In the genomic region with DNA sequence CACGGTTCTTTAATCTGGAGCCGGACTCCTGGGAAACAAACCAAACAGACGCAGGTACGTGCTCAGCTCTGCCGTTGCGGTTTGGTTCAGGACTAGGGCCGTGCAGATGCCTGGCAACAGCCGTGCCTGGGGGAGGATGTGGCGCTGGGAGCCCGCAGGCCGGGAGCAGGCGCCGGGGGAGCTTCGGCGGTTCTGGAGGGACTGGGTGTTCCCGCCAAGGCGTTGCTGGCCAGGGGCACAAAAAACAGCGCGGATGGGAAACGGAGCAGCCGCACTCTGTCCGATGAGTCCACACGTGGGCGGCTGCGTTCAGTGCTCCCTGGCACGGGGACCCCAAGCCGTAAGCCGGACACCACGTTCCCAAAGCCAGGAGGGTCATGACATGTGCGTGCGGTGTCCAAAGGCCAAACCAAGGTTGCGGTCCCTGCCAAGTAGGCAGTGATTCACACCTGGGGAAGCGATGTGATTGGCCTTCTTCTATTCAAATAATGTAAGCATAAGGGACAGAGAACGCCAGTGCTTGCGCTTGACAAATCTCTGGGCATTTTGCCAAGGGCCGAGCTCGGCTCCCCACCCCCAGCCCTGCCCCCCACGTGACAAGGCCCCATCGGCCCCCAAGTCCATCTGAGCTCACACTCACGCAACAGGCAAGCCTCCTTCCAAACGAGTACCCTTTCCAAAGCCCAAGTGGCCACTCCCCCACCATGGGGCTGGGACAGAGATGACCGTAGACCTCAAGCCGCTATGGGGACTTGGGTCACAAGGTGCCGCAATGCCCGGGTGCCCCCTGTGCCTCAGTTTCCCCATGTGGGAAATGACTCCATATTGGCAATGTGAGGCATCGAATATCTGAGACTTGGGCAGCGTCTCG, we compare ENCODE assay signal across 11 cellular contexts. TPM values are rescaled to one million over a fixed set of nuclear protein-coding genes. Genes with fewer than 3 reads are reported as not detected.
DNase-seq lines count a peak whose midpoint lies in the region; ATAC-seq and TF ChIP-seq lines count a peak whose summit lies in the region.
"Had no signal": no experiment of that assay in that cellular context is flagged by ENCODE, and none has a peak within 500 bp of the region (broad histone marks: within the 10 kb centered on the region; RNA-seq: fewer than 3 reads in every experiment).

No MANE protein-coding gene starts in this region.

- no peaks in the 10 kb centered on the region for H3K27me3 ChIP-seq in testis
- H3K27me3 ChIP-seq in brain microvascular endothelial cell (replicated peaks), result peaks cover 55% of the 10 kb centered on the region

- 63 to 71% methylated on average over 38 to 48 of the region's 48 CpGs for WGBS in testis, 2 donors

- no peak overlapping the region for H3K27ac ChIP-seq in testis
- no peak overlapping the region for H3K27ac ChIP-seq in brain microvascular endothelial cell
- H3K27ac ChIP-seq: KMS-11, neutrophil had no signal

- DNase-seq in NCI-H345 (lab: John Stamatoyannopoulos, UW), result peak; percentile 44
- no peak for DNase-seq in NCI-H345 treated with DMSO at 0.1 percent for 48 hours (lab: John Stamatoyannopoulos, UW; ENCODE audit: unreplicated experiment)
- peak; percentile 20 for DNase-seq in OCI-M1 (lab: John Stamatoyannopoulos, UW)
- peak; percentile 66 for DNase-seq in left cardiac atrium
- peak; percentile 51 for DNase-seq in testis
- no peak for DNase-seq in putamen (ENCODE audit: low spot score)
- DNase-seq in NOMO-1 treated with dmso at 0.1 percent for 144 hours (lab: John Stamatoyannopoulos, UW; ENCODE audit: unreplicated experiment), result no peak
- DNase-seq in brain microvascular endothelial cell, result no peak
- DNase-seq: activated CD4-positive, alpha-beta T cell treated with anti-CD3 and anti-CD28 coated beads, Interleukin-2, amount 50 U/mL, for 4 hours had no signal

- ATAC-seq in left cardiac atrium, result peak in 1 of 2 donors; percentile 39

- no peaks in the 10 kb centered on the region for H3K9me3 ChIP-seq in testis
- H3K9me3 ChIP-seq: neutrophil had no signal

- H3K4me3 ChIP-seq in testis, result no peak overlapping the region
- no peak overlapping the region for H3K4me3 ChIP-seq in brain microvascular endothelial cell (ENCODE audit: low read depth, low read length)

- TF ChIP-seq CTCF in testis (IDR thresholded peaks at IDR 0.05) (no peak), brain microvascular endothelial cell (IDR thresholded peaks at IDR 0.05; ENCODE audit: low read depth, low read length, missing control alignments) (no peak)

- no peaks in the 10 kb centered on the region for H3K36me3 ChIP-seq in testis (ENCODE audit: low read depth, missing control alignments)
- H3K36me3 ChIP-seq in brain microvascular endothelial cell (replicated peaks), result no peaks in the 10 kb centered on the region
- H3K36me3 ChIP-seq: neutrophil had no signal

- intact Hi-C loops in left cardiac atrium (cut with DNase I), result no loop called here
- intact Hi-C loops in testis (cut with DNase I; ENCODE audit: low total_unique reads), result no loop called here

- no peak for TF ChIP-seq POLR2A in testis (IDR thresholded peaks at IDR 0.05)

- in situ Hi-C loops in brain microvascular endothelial cell (cut with HindIII; ENCODE audit: low pct_ligation_motif_present, low sequenced_read_pairs), result no loop called here

- H3K4me1 ChIP-seq in testis, result peaks cover 14% of the 10 kb centered on the region

RNA-seq across cellular contexts. Expression of a gene that starts 49.7 kb away (rescaled TPM):
- total RNA-seq in left cardiac atrium (10 to 100 TPM in 1 of 2 donors, 1 to 10 TPM in 1; 4.4 to 10.4 TPM), testis (10 to 100 TPM; 31.6 to 42.1 TPM)
- polyA plus RNA-seq in testis (ENCODE audit: insufficient read depth, low read depth, low replicate concordance), result 16.5 TPM

Comparison
In these comparisons a context has a peak if more than half of its experiments do, and no peak if none do; other contexts are left out.
1. DNase-seq: peak in NCI-H345 (single experiment), OCI-M1 (single experiment), left cardiac atrium (single experiment) and testis (single experiment); none in NCI-H345 treated with DMSO at 0.1 percent for 48 hours (single experiment), putamen (single experiment), NOMO-1 treated with dmso at 0.1 percent for 144 hours (single experiment) and brain microvascular endothelial cell (single experiment).